17 cellular contexts compared by ENCODE assay signal in the genomic region with DNA sequence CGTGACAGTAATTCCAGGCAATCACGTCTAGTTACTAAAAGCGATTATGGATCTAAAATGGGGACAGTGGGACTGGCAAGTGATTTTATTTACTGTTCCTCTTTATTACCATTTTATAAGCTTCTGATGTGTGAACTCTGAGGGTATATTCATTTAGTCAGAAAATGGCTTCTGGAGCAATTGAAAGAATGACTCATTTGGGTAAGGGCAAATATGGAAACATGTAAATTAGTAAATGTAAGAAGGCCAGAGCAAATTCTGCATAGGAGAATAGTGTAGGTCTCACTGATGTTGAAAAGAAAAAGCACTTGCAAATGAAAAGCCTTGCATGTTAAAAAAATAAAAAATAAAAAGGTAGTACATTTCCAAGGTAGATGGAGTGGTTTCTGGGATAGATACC.
"Had no signal": no experiment of that assay in that cellular context is flagged by ENCODE, and none has a peak within 500 bp of the region (broad histone marks: within the 10 kb centered on the region; RNA-seq: fewer than 3 reads in every experiment).

No MANE protein-coding gene starts in this region.

- H3K4me3 Mint-ChIP-seq: activated naive CD4-positive, alpha-beta T cell treated with anti-CD3 and anti-CD28 coated beads for 36 hours; dendritic cell treated with granulocyte-macrophage colony-stimulating factor and Interleukin-4, amounts not matched to agents 40 ng/mL and 50 ng/mL, for 4 days; natural killer cell treated with Interleukin-12 subunit alpha and Interleukin-12 subunit beta and Interleukin-15 and Interleukin-18, amount 100 ng/mL, for 72 hours had no signal

- H3K27ac Mint-ChIP-seq: activated naive CD4-positive, alpha-beta T cell treated with anti-CD3 and anti-CD28 coated beads for 36 hours; activated T-helper 2 cell treated with anti-CD3 and anti-CD28 coated beads, Interferon-gamma antibody, Interleukin-2, Interleukin-4, amounts not matched to agents 10 μg/mL and 5 μg/mL and 100 μg/mL, durations not matched to agents 14 hours and 24 hours and 36 hours; dendritic cell treated with granulocyte-macrophage colony-stimulating factor and Interleukin-4, amounts not matched to agents 40 ng/mL and 50 ng/mL, for 4 days; natural killer cell treated with Interleukin-12 subunit alpha and Interleukin-12 subunit beta and Interleukin-15 and Interleukin-18, amount 100 ng/mL, for 72 hours had no signal

- H3K27me3 Mint-ChIP-seq: dendritic cell treated with granulocyte-macrophage colony-stimulating factor and Interleukin-4, amounts not matched to agents 40 ng/mL and 50 ng/mL, for 4 days had no signal

- H3K9me3 ChIP-seq: transverse colon had no signal

- FAIRE-seq: astrocyte, bronchial epithelial cell had no signal

- ATAC-seq: activated CD4-positive, CD25-positive, alpha-beta regulatory T cell treated with anti-CD3 and anti-CD28 coated beads, Interleukin-2, amount 50 U/mL, for 24 hours; foreskin keratinocyte; left ventricle myocardium superior; natural killer cell treated with Interleukin-12 subunit alpha and Interleukin-12 subunit beta and Interleukin-15 and Interleukin-18, amount 100 ng/mL, for 72 hours had no signal

- H3K36me3 ChIP-seq: transverse colon had no signal

- H3K36me3 Mint-ChIP-seq: natural killer cell treated with Interleukin-12 subunit alpha and Interleukin-12 subunit beta and Interleukin-15 and Interleukin-18, amount 100 ng/mL, for 72 hours had no signal

- H3K9me3 Mint-ChIP-seq: activated naive CD4-positive, alpha-beta T cell treated with anti-CD3 and anti-CD28 coated beads for 36 hours; activated T-helper 2 cell treated with anti-CD3 and anti-CD28 coated beads, Interferon-gamma antibody, Interleukin-2, Interleukin-4, amounts not matched to agents 10 μg/mL and 5 μg/mL and 100 μg/mL, durations not matched to agents 14 hours and 24 hours and 36 hours; natural killer cell treated with Interleukin-12 subunit alpha and Interleukin-12 subunit beta and Interleukin-15 and Interleukin-18, amount 100 ng/mL, for 72 hours had no signal

- H3K27me3 ChIP-seq: foreskin keratinocyte, transverse colon had no signal

- H3K27ac ChIP-seq: foreskin keratinocyte, transverse colon had no signal

- DNase-seq: activated CD4-positive, alpha-beta T cell treated with anti-CD3 and anti-CD28 coated beads, Interleukin-2, amount 50 U/mL, for 1 hour; activated naive CD4-positive, alpha-beta T cell treated with anti-CD3 and anti-CD28 coated beads for 36 hours; effector memory CD4-positive, alpha-beta T cell; foreskin keratinocyte; left ventricle myocardium superior; mesenchymal stem cell; posterior cingulate gyrus; stimulated activated CD4-positive, alpha-beta T cell treated with anti-CD3 and anti-CD28 coated beads, Interleukin-15, amount 100 ng/mL, for 24 hours; stimulated activated CD4-positive, alpha-beta T cell treated with anti-CD3 and anti-CD28 coated beads, Interleukin-4, amount 100 ng/mL, for 1 hour; stimulated activated naive CD4-positive, alpha-beta T cell; transverse colon had no signal

- H3K4me3 ChIP-seq: transverse colon had no signal
